25 cellular contexts compared by ENCODE assay signal in the genomic region with DNA sequence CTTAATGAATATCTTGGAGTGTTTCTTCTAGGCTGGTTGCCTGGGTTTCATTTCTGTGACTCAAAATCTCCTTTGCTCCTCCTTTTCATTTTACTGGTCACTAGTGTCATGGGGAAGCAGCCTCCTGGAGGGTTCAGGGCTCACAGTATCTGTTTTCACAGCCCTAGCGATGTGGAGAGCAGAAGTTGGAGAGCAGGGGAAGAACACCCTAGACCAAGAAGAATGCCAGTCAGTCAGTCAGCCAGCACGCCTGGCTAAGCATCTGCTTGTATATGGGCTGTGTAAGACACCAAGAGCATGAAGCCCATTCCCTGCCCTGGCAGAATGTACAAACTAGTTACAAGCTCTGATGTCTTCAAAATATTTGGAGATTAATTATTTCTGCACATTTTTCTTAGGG. TPM values are rescaled to one million over a fixed set of nuclear protein-coding genes. Genes with fewer than 3 reads are reported as not detected.
A peak's percentile ranks its signal among the peaks of the same experiment; 100 is the strongest.
DNase-seq lines count a peak whose midpoint lies in the region; ATAC-seq, FAIRE-seq and TF ChIP-seq lines count a peak whose summit lies in the region.
"Had no signal": no experiment of that assay in that cellular context is flagged by ENCODE, and none has a peak within 500 bp of the region (broad histone marks: within the 10 kb centered on the region; RNA-seq: fewer than 3 reads in every experiment).

No MANE protein-coding gene starts in this region.

- DNase-seq in NOMO-1 treated with DMSO at 0.1 percent for 48 hours (lab: John Stamatoyannopoulos, UW; ENCODE audit: unreplicated experiment) (peak; percentile 17), NOMO-1 treated with dmso at 0.1 percent for 144 hours (lab: John Stamatoyannopoulos, UW; ENCODE audit: unreplicated experiment) (no peak), WERI-Rb-1 (no peak), esophagus muscularis mucosa (ENCODE audit: extremely low spot score) (peak; percentile 79), retina (peak; percentile 26), HTR-8/SVneo (ENCODE audit: insufficient read length, low spot score) (no peak), right atrium auricular region (ENCODE audit: low spot score) (no peak)
- DNase-seq: Caco-2; CD4-positive, CD25-positive, alpha-beta regulatory T cell; CD8-positive, alpha-beta T cell; DMS153; DMS79; EL; GDM1; H9 had no signal

- H3K36me3 ChIP-seq in WERI-Rb-1 (peaks cover 92% of the 10 kb centered on the region), esophagus muscularis mucosa (no peaks in the 10 kb centered on the region), right atrium auricular region (no peaks in the 10 kb centered on the region)
- H3K36me3 ChIP-seq: BLaER1 had no signal

- TF ChIP-seq CTCF in WERI-Rb-1 (IDR thresholded peaks at IDR 0.05; ENCODE audit: low read depth, low read length) (no peak), esophagus muscularis mucosa (IDR thresholded peaks at IDR 0.05) (no peak), right atrium auricular region (IDR thresholded peaks at IDR 0.05) (no peak)

- peak overlapping the region; percentile 23 for H3K27ac ChIP-seq in WERI-Rb-1
- peak overlapping the region in 1 of 4 donors; percentile 6 for H3K27ac ChIP-seq in esophagus muscularis mucosa (replicated peaks in 1 of 4)
- no peak overlapping the region for H3K27ac ChIP-seq in right atrium auricular region
- H3K27ac ChIP-seq: BLaER1, C4-2B had no signal

- no peak overlapping the region for H3K4me3 ChIP-seq in WERI-Rb-1 (ENCODE audit: low read depth, low read length)
- H3K4me3 ChIP-seq in esophagus muscularis mucosa = no peak overlapping the region
- H3K4me3 ChIP-seq in right atrium auricular region = no peak overlapping the region
- H3K4me3 ChIP-seq: BLaER1, GM12878, GM23338 had no signal

- H3K4me1 ChIP-seq in esophagus muscularis mucosa (peaks cover 0 to 8% (median 0%) of the 10 kb centered on the region in 4 donors), right atrium auricular region (no peaks in the 10 kb centered on the region)
- H3K4me1 ChIP-seq: BLaER1, Caco-2 had no signal

- no peak for TF ChIP-seq EP300 in esophagus muscularis mucosa (IDR thresholded peaks at IDR 0.05)

- FAIRE-seq in HTR-8/SVneo (lab: Jason Lieb, UNC) = no peak
- FAIRE-seq: A204.1, GM12878, GM19239 had no signal

- H3K27me3 ChIP-seq in WERI-Rb-1 (ENCODE audit: insufficient read depth, low read depth, severe bottlenecking) (no peaks in the 10 kb centered on the region), esophagus muscularis mucosa (peaks cover 0 to 18% (median 0%) of the 10 kb centered on the region in 4 donors), right atrium auricular region (no peaks in the 10 kb centered on the region)
- H3K27me3 ChIP-seq: BLaER1 had no signal

- H3K9me3 ChIP-seq in WERI-Rb-1 (ENCODE audit: severe bottlenecking) (no peaks in the 10 kb centered on the region), esophagus muscularis mucosa (no peaks in the 10 kb centered on the region), right atrium auricular region (no peaks in the 10 kb centered on the region)
- H3K9me3 ChIP-seq: BLaER1, Caco-2 had no signal

- ATAC-seq in GM19467 (IDR thresholded peaks at IDR 0.05; ENCODE audit: unreplicated experiment) = no peak
- ATAC-seq: CD8-positive, alpha-beta T cell; GM12878; GM23338; HCT116 had no signal

- no peak for TF ChIP-seq POLR2A in esophagus muscularis mucosa (IDR thresholded peaks at IDR 0.05; ENCODE audit: low read depth)

- WGBS in esophagus muscularis mucosa = 66% methylated on average over 2 of the region's 2 CpGs

- intact Hi-C loops in esophagus muscularis mucosa (cut with DNase I) = no loop called here

RNA-seq across cellular contexts. Expression of a gene that starts 7.9 kb away (rescaled TPM):
- 1 to 10 TPM; 1.7 to 3.9 (median 2.5) TPM for total RNA-seq in esophagus muscularis mucosa
- total RNA-seq in right atrium auricular region = 1 to 10 TPM; 1.2 to 3.3 TPM
- total RNA-seq: B cell; Caco-2; CD4-positive, CD25-positive, alpha-beta regulatory T cell; CD8-positive, alpha-beta T cell; GM12878; GM23338; H4; H9 had no signal

Comparison
In these comparisons a context has a peak if more than half of its experiments do, and no peak if none do; other contexts are left out.
1. DNase-seq: peak in NOMO-1 treated with DMSO at 0.1 percent for 48 hours (single experiment), esophagus muscularis mucosa (single experiment) and retina (single experiment); none in NOMO-1 treated with dmso at 0.1 percent for 144 hours (single experiment), WERI-Rb-1 (single experiment), HTR-8/SVneo (single experiment) and right atrium auricular region (single experiment).